In genomic region chr10:129375912-129376311, GRCh38 we compare ENCODE assay signal across 38 cellular contexts.
"Had no signal": no experiment of that assay in that cellular context is flagged by ENCODE, and none has a peak within 500 bp of the region (broad histone marks: within the 10 kb centered on the region; RNA-seq: fewer than 3 reads in every experiment).

No MANE protein-coding gene starts in this region.

- H3K27ac Mint-ChIP-seq: activated B cell treated with CpG ODN at 0.5 μM for 24 hours; activated CD4-positive, alpha-beta memory T cell treated with anti-CD3 and anti-CD28 coated beads for 36 hours; activated CD4-positive, alpha-beta T cell treated with anti-CD3 and anti-CD28 coated beads, Interleukin-2, amount 10 ng/mL, durations not matched to agents 24 days and 14 days; activated CD8-positive, alpha-beta T cell treated with anti-CD3 and anti-CD28 coated beads for 36 hours; activated naive CD4-positive, alpha-beta T cell treated with anti-CD3 and anti-CD28 coated beads, Interleukin-2, amount 10 ng/mL, durations not matched to agents 7 days and 5 days; activated naive CD4-positive, alpha-beta T cell treated with anti-CD3 and anti-CD28 coated beads, Interleukin-2, amount 50 U/mL, for 24 hours; activated naive CD8-positive, alpha-beta T cell; activated naive CD8-positive, alpha-beta T cell treated with anti-CD3 and anti-CD28 coated beads, Interleukin-2, amount 10 ng/mL, durations not matched to agents 7 days and 5 days; activated naive CD8-positive, alpha-beta T cell treated with anti-CD3 and anti-CD28 coated beads, Interleukin-2, amount 50 U/mL, for 24 hours; activated T-cell treated with anti-CD3 and anti-CD28 coated beads, Interleukin-2, amount 50 U/mL, for 72 hours; activated T-helper 2 cell treated with anti-CD3 and anti-CD28 coated beads, Interferon-gamma antibody, Interleukin-2, Interleukin-4, amounts not matched to agents 10 μg/mL and 5 μg/mL and 100 μg/mL, durations not matched to agents 14 hours and 24 hours and 36 hours; brain; T-helper 1 cell treated with Interleukin-12 subunit alpha and Interleukin-12 subunit beta and Interleukin-4 antibody, amounts not matched to agents 30 μg/mL and 1 μg/mL, for 36 hours; T-helper 2 cell treated with Interferon-gamma antibody and Interleukin-4, amounts not matched to agents 5 μg/mL and 100 μg/mL, for 36 hours had no signal

- H3K4me1 Mint-ChIP-seq: activated B cell treated with CpG ODN at 0.5 μM for 24 hours; activated CD4-positive, alpha-beta T cell treated with anti-CD3 and anti-CD28 coated beads, Interleukin-2, amount 10 ng/mL, durations not matched to agents 24 days and 14 days; activated naive CD4-positive, alpha-beta T cell treated with anti-CD3 and anti-CD28 coated beads, Interleukin-2, amount 10 ng/mL, durations not matched to agents 7 days and 5 days; activated naive CD8-positive, alpha-beta T cell treated with anti-CD3 and anti-CD28 coated beads, Interleukin-2, amount 10 ng/mL, durations not matched to agents 7 days and 5 days; central memory CD8-positive, alpha-beta T cell had no signal

- H3K9me3 ChIP-seq: ascending aorta had no signal

- H3K9me3 Mint-ChIP-seq: activated B cell treated with CpG ODN at 0.5 μM for 24 hours; activated CD4-positive, alpha-beta memory T cell treated with anti-CD3 and anti-CD28 coated beads for 36 hours; activated CD4-positive, alpha-beta T cell treated with anti-CD3 and anti-CD28 coated beads, Interleukin-2, amount 10 ng/mL, durations not matched to agents 24 days and 14 days; activated CD8-positive, alpha-beta T cell treated with anti-CD3 and anti-CD28 coated beads for 36 hours; activated naive CD4-positive, alpha-beta T cell treated with anti-CD3 and anti-CD28 coated beads, Interleukin-2, amount 10 ng/mL, durations not matched to agents 7 days and 5 days; activated naive CD4-positive, alpha-beta T cell treated with anti-CD3 and anti-CD28 coated beads, Interleukin-2, amount 50 U/mL, for 24 hours; activated naive CD8-positive, alpha-beta T cell treated with anti-CD3 and anti-CD28 coated beads, Interleukin-2, amount 10 ng/mL, durations not matched to agents 7 days and 5 days; activated naive CD8-positive, alpha-beta T cell treated with anti-CD3 and anti-CD28 coated beads, Interleukin-2, amount 50 U/mL, for 24 hours; activated T-cell treated with anti-CD3 and anti-CD28 coated beads, Interleukin-2, amount 50 U/mL, for 4 hours; activated T-cell treated with anti-CD3 and anti-CD28 coated beads, Interleukin-2, amount 50 U/mL, for 72 hours; activated T-helper 2 cell treated with anti-CD3 and anti-CD28 coated beads, Interferon-gamma antibody, Interleukin-2, Interleukin-4, amounts not matched to agents 10 μg/mL and 5 μg/mL and 100 μg/mL, durations not matched to agents 14 hours and 24 hours and 36 hours; brain; central memory CD8-positive, alpha-beta T cell; T-helper 1 cell treated with Interleukin-12 subunit alpha and Interleukin-12 subunit beta and Interleukin-4 antibody, amounts not matched to agents 30 μg/mL and 1 μg/mL, for 36 hours; T-helper 2 cell treated with Interferon-gamma antibody and Interleukin-4, amounts not matched to agents 5 μg/mL and 100 μg/mL, for 36 hours had no signal

- H3K36me3 Mint-ChIP-seq: activated CD4-positive, alpha-beta memory T cell treated with anti-CD3 and anti-CD28 coated beads for 36 hours; activated naive CD4-positive, alpha-beta T cell treated with anti-CD3 and anti-CD28 coated beads, Interleukin-2, amount 10 ng/mL, durations not matched to agents 7 days and 5 days; activated naive CD4-positive, alpha-beta T cell treated with anti-CD3 and anti-CD28 coated beads, Interleukin-2, amount 50 U/mL, for 24 hours; activated naive CD8-positive, alpha-beta T cell; activated naive CD8-positive, alpha-beta T cell treated with anti-CD3 and anti-CD28 coated beads, Interleukin-2, amount 10 ng/mL, durations not matched to agents 7 days and 5 days; brain had no signal

- FAIRE-seq: bronchial epithelial cell, TTC549 had no signal

- H3K36me3 ChIP-seq: ascending aorta, cardiac muscle cell had no signal

- H3K4me3 ChIP-seq: ascending aorta, cardiac muscle cell had no signal

- H3K27me3 ChIP-seq: ascending aorta, cardiac muscle cell had no signal

- H3K4me1 ChIP-seq: ascending aorta had no signal

- DNase-seq: activated B cell treated with CpG ODN at 0.5 μM for 24 hours; activated CD4-positive, alpha-beta memory T cell treated with anti-CD3 and anti-CD28 coated beads for 36 hours; activated CD4-positive, alpha-beta T cell treated with anti-CD3 and anti-CD28 coated beads for 4 hours; activated CD4-positive, alpha-beta T cell treated with anti-CD3 and anti-CD28 coated beads, Interleukin-2, amount 10 ng/mL, durations not matched to agents 24 days and 14 days; activated CD4-positive, alpha-beta T cell treated with anti-CD3 and anti-CD28 coated beads, Interleukin-2, amount 50 U/mL, for 1 hour; activated CD4-positive, alpha-beta T cell treated with anti-CD3 and anti-CD28 coated beads, Interleukin-2, amount 50 U/mL, for 4 hours; activated CD4-positive, CD25-positive, alpha-beta regulatory T cell treated with anti-CD3 and anti-CD28 coated beads, Interleukin-2, amount 50 U/mL, for 72 hours; activated CD8-positive, alpha-beta memory T cell treated with anti-CD3 and anti-CD28 coated beads, Interleukin-2, amount 50 U/mL, for 4 hours; activated CD8-positive, alpha-beta T cell treated with anti-CD3 and anti-CD28 coated beads for 36 hours; activated effector memory CD4-positive, alpha-beta T cell treated with Interleukin-2 at 50 U/mL for 16 hours; activated gamma-delta T cell; activated naive CD4-positive, alpha-beta T cell treated with anti-CD3 and anti-CD28 coated beads, Interleukin-2, amount 10 ng/mL, durations not matched to agents 7 days and 5 days; activated naive CD4-positive, alpha-beta T cell treated with Interleukin-2 at 50 U/mL for 16 hours; activated naive CD8-positive, alpha-beta T cell treated with anti-CD3 and anti-CD28 coated beads, Interleukin-2, amount 10 ng/mL, durations not matched to agents 7 days and 5 days; activated naive CD8-positive, alpha-beta T cell treated with anti-CD3 and anti-CD28 coated beads, Interleukin-2, amount 50 U/mL, for 24 hours; activated T-cell treated with anti-CD3 and anti-CD28 coated beads for 4 hours; activated T-cell treated with anti-CD3 and anti-CD28 coated beads, Interleukin-2, amount 50 U/mL, for 1 hour; activated T-cell treated with anti-CD3 and anti-CD28 coated beads, Interleukin-2, amount 50 U/mL, for 4 hours; activated T-cell treated with anti-CD3 and anti-CD28 coated beads, Interleukin-2, amount 50 U/mL, for 72 hours; amygdala; anterior cingulate cortex; caudate nucleus; cerebellar nuclear complex; T-helper 1 cell; T-helper 2 cell; T-helper 9 cell had no signal

- H3K4me3 Mint-ChIP-seq: activated B cell treated with CpG ODN at 0.5 μM for 24 hours; activated CD4-positive, alpha-beta memory T cell treated with anti-CD3 and anti-CD28 coated beads for 36 hours; activated CD4-positive, alpha-beta T cell treated with anti-CD3 and anti-CD28 coated beads, Interleukin-2, amount 10 ng/mL, durations not matched to agents 24 days and 14 days; activated CD8-positive, alpha-beta T cell treated with anti-CD3 and anti-CD28 coated beads for 36 hours; activated naive CD4-positive, alpha-beta T cell treated with anti-CD3 and anti-CD28 coated beads, Interleukin-2, amount 10 ng/mL, durations not matched to agents 7 days and 5 days; activated naive CD4-positive, alpha-beta T cell treated with anti-CD3 and anti-CD28 coated beads, Interleukin-2, amount 50 U/mL, for 24 hours; activated naive CD8-positive, alpha-beta T cell; activated naive CD8-positive, alpha-beta T cell treated with anti-CD3 and anti-CD28 coated beads, Interleukin-2, amount 10 ng/mL, durations not matched to agents 7 days and 5 days; activated naive CD8-positive, alpha-beta T cell treated with anti-CD3 and anti-CD28 coated beads, Interleukin-2, amount 50 U/mL, for 24 hours; activated T-cell treated with anti-CD3 and anti-CD28 coated beads, Interleukin-2, amount 50 U/mL, for 4 hours; activated T-cell treated with anti-CD3 and anti-CD28 coated beads, Interleukin-2, amount 50 U/mL, for 72 hours; brain; central memory CD8-positive, alpha-beta T cell; T-helper 1 cell treated with Interleukin-12 subunit alpha and Interleukin-12 subunit beta and Interleukin-4 antibody, amounts not matched to agents 30 μg/mL and 1 μg/mL, for 36 hours; T-helper 2 cell treated with Interferon-gamma antibody and Interleukin-4, amounts not matched to agents 5 μg/mL and 100 μg/mL, for 36 hours had no signal

- H3K27ac ChIP-seq: ascending aorta, cardiac muscle cell, VCaP had no signal
